Comparison of ENCODE assay signal across 18 cellular contexts in the genomic region with DNA sequence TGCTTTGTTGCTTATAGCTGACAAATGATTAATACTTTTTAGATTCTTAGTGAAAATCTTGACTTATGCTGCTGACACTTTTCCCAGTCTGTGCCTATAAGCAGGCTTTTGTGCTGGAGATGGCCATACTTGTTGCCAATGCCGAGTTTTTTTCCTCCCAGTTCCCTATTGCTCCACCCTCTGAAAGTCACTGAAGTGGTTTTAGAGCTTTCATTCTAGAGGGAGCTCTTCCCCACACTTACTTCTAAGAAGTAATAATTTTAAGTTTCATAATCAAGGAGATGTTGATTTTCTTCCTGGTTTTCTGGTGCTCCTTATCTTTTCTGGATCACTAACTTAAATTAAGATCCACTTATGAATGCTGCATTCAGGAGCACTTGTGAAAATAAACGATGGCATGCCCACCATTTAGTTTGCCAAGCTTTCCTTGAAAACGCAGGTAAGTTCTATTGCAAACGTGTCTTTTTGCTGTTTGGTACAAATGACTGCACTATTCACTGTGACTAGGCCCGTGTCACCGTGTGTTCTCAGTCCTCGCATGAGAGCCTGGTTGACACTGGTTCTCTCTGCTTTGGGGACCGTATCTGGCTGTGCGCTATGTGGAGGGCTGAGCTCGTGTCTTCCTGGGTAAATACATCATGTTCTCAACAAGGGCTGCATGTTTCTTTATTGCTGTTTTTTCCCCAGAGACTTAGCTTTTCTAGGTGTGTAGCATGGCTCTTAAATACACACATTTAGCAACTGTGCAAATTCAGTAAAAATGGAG. TPM values are rescaled to one million over a fixed set of nuclear protein-coding genes. Genes with fewer than 3 reads are reported as not detected.
A peak's percentile ranks its signal among the peaks of the same experiment; 100 is the strongest.
DNase-seq lines count a peak whose midpoint lies in the region; ATAC-seq, FAIRE-seq and TF ChIP-seq lines count a peak whose summit lies in the region.
"Had no signal": no experiment of that assay in that cellular context is flagged by ENCODE, and none has a peak within 500 bp of the region (broad histone marks: within the 10 kb centered on the region; RNA-seq: fewer than 3 reads in every experiment).

No MANE protein-coding gene starts in this region.

- no peaks in the 10 kb centered on the region for H3K27me3 ChIP-seq in AG04450 (ENCODE audit: control insufficient read depth, insufficient read depth, low read length)
- no peaks in the 10 kb centered on the region for H3K27me3 ChIP-seq in RWPE2 (ENCODE audit: insufficient read depth, poor library complexity, severe bottlenecking)
- H3K27me3 ChIP-seq in foreskin keratinocyte: no peaks in the 10 kb centered on the region
- H3K27me3 ChIP-seq: brain microvascular endothelial cell, heart left ventricle, MG63, ovary, spleen, stomach had no signal

- H3K27ac ChIP-seq in AG04450 (ENCODE audit: low read depth, low read length) (no peak overlapping the region), RWPE2 (ENCODE audit: poor library complexity, severe bottlenecking) (no peak overlapping the region), foreskin keratinocyte (no peak overlapping the region)
- H3K27ac ChIP-seq: brain microvascular endothelial cell, heart left ventricle, ovary, spleen, stomach had no signal

- POLR2A ChIA-PET in AG04450 (lab: Yijun Ruan, JAX): no interaction called here

- TF ChIP-seq POLR2A in H54 (IDR thresholded peaks at IDR 0.05; ENCODE audit: low read depth, low read length): no peak

- TF ChIP-seq CTCF in AG04450 (IDR thresholded peaks at IDR 0.05; ENCODE audit: low read depth, low read length) (0 out of 2 replicates have a peak, but pooled peaks have one; percentile 23), RWPE2 (IDR thresholded peaks at IDR 0.05; ENCODE audit: poor library complexity, severe bottlenecking) (peak; percentile 12), foreskin keratinocyte (conservative IDR thresholded peaks at IDR 0.05) (peak; percentile 16)

- peaks cover 6% of the 10 kb centered on the region for H3K4me1 ChIP-seq in RWPE2 (ENCODE audit: insufficient read depth, poor library complexity, severe bottlenecking)
- no peaks in the 10 kb centered on the region for H3K4me1 ChIP-seq in foreskin keratinocyte
- H3K4me1 ChIP-seq: spleen, stomach had no signal

- H3K4me3 ChIP-seq in AG04450 (ENCODE audit: low read depth, low read length) (no peak overlapping the region), RWPE2 (ENCODE audit: severe bottlenecking) (no peak overlapping the region)
- H3K4me3 ChIP-seq: heart left ventricle, MG63, ovary, spleen, stomach had no signal

- 0 out of 2 replicates have a peak, but pooled peaks cover 3% of the 10 kb centered on the region for H3K36me3 ChIP-seq in RWPE2 (ENCODE audit: low read depth)
- H3K36me3 ChIP-seq: brain microvascular endothelial cell, MG63, ovary had no signal

- no peak for DNase-seq in AG04450 (ENCODE audit: low read depth, low spot score)
- peak; percentile 5 for DNase-seq in HCEC 1CT
- DNase-seq in RWPE2 (ENCODE audit: low spot score): no peak
- no peak for DNase-seq in foreskin keratinocyte
- DNase-seq in GM19239 (ENCODE audit: insufficient read length, low spot score): no peak
- no peak for DNase-seq in HUDEP-2 (lab: John Stamatoyannopoulos, UW; ENCODE audit: unreplicated experiment in 76 of 76)
- DNase-seq in RCC 7860 (ENCODE audit: low spot score): no peak
- no peak for DNase-seq in H54 (ENCODE audit: insufficient read length, low spot score)
- DNase-seq: activated naive CD4-positive, alpha-beta T cell treated with anti-CD3 and anti-CD28 coated beads, Interleukin-2, amount 10 ng/mL, durations not matched to agents 7 days and 5 days; brain microvascular endothelial cell; DMS153; effector memory CD8-positive, alpha-beta T cell; heart left ventricle; MG63; ovary; spleen; stomach had no signal

- no peaks in the 10 kb centered on the region for H3K9me3 ChIP-seq in AG04450 (ENCODE audit: control insufficient read depth, insufficient read depth, low read length)
- no peaks in the 10 kb centered on the region for H3K9me3 ChIP-seq in RWPE2 (ENCODE audit: severe bottlenecking)
- H3K9me3 ChIP-seq: heart left ventricle, MG63, ovary, spleen, stomach had no signal

- ATAC-seq in RWPE2 (ENCODE audit: low read depth): no peak; the same call in 2 of the 3 replicates
- no peak for ATAC-seq in foreskin keratinocyte
- ATAC-seq: effector memory CD8-positive, alpha-beta T cell; heart left ventricle had no signal

- FAIRE-seq in GM19239 (lab: Jason Lieb, UNC) (no peak), RCC 7860 (lab: Jason Lieb, UNC) (no peak), H54 (lab: Jason Lieb, UNC) (no peak)

- CTCF ChIA-PET in AG04450 (lab: Charles Lee): interaction anchor here (2.1 kb wide), 1 partner anchor 50 kb away, joined by 11 read pairs; no protein-coding TSS in a partner anchor

RNA-seq across cellular contexts. Expression of a gene that starts 50.2 kb away (rescaled TPM):
- polyA plus RNA-seq in AG04450 (2011; rRNA removed) (not detected in 2 replicates), foreskin keratinocyte (not detected in 2 replicates)
- not detected in 2 replicates for polyA minus RNA-seq in AG04450 (2011; rRNA and poly(A)+ RNA removed)
- not detected in 2 replicates for total RNA-seq in foreskin keratinocyte
- total RNA-seq: heart left ventricle, kidney epithelial cell, ovary, spleen, stomach had no signal
- polyA plus RNA-seq: heart left ventricle, spleen, stomach had no signal
